1 cellular context compared by ENCODE assay signal in genomic region chr22:24006207-24006913, GRCh38.
TF ChIP-seq lines count a peak whose summit lies in the region.

No MANE protein-coding gene starts in this region.

TF ChIP-seq in HepG2, 621 proteins besides CTCF, POLR2A, EP300 and RAD21:
- TF ChIP-seq AGO2 (optimal IDR thresholded peaks at IDR 0.05; ENCODE audit: low read depth, low read length): peak; percentile 73
- 0 out of 2 replicates have a peak, but pooled peaks have one; percentile 27 for TF ChIP-seq SMAD9 (CRISPR knock-in tag; IDR thresholded peaks at IDR 0.05)
- TF ChIP-seq XRCC5 (optimal IDR thresholded peaks at IDR 0.05; ENCODE audit: low read length): peak; percentile 6
- TF ChIP-seq RXRA (CRISPR knock-in tag; IDR thresholded peaks at IDR 0.05): 0 out of 2 replicates have a peak, but pooled peaks have one; percentile 26
- no peak for TF ChIP-seq ZNF549 (CRISPR knock-in tag; IDR thresholded peaks at IDR 0.05)
- no peak for TF ChIP-seq MXD4 (CRISPR knock-in tag; IDR thresholded peaks at IDR 0.05)
- TF ChIP-seq CSRNP2 (CRISPR knock-in tag; conservative IDR thresholded peaks at IDR 0.05; ENCODE audit: low read depth): no peak
- TF ChIP-seq ZNF883 (CRISPR knock-in tag; IDR thresholded peaks at IDR 0.05; ENCODE audit: not compliant biosample characterization): peak; percentile 56
- TF ChIP-seq HNRNPL (IDR thresholded peaks at IDR 0.05; ENCODE audit: low read depth, low read length): 0 out of 2 replicates have a peak, but pooled peaks have one; percentile 17
- TF ChIP-seq, protein P1, sequence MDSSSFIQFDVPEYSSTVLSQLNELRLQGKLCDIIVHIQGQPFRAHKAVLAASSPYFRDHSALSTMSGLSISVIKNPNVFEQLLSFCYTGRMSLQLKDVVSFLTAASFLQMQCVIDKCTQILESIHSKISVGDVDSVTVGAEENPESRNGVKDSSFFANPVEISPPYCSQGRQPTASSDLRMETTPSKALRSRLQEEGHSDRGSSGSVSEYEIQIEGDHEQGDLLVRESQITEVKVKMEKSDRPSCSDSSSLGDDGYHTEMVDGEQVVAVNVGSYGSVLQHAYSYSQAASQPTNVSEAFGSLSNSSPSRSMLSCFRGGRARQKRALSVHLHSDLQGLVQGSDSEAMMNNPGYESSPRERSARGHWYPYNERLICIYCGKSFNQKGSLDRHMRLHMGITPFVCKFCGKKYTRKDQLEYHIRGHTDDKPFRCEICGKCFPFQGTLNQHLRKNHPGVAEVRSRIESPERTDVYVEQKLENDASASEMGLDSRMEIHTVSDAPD (CRISPR knock-in tag; IDR thresholded peaks at IDR 0.05): no peak
